26 cellular contexts compared by ENCODE assay signal in genomic region chr21:33978585-33978984, GRCh38.
A peak's percentile ranks its signal among the peaks of the same experiment; 100 is the strongest.
DNase-seq lines count a peak whose midpoint lies in the region; ATAC-seq, FAIRE-seq and TF ChIP-seq lines count a peak whose summit lies in the region.
"Had no signal": no experiment of that assay in that cellular context is flagged by ENCODE, and none has a peak within 500 bp of the region (broad histone marks: within the 10 kb centered on the region; RNA-seq: fewer than 3 reads in every experiment).

No MANE protein-coding gene starts in this region.

- no peak overlapping the region for H3K4me3 Mint-ChIP-seq in activated T-helper 2 cell treated with anti-CD3 and anti-CD28 coated beads, Interferon-gamma antibody, Interleukin-2, Interleukin-4, amounts not matched to agents 10 μg/mL and 5 μg/mL and 100 μg/mL, durations not matched to agents 14 hours and 24 hours and 36 hours (ENCODE audit: low read depth)
- peak overlapping the region; percentile 7 for H3K4me3 Mint-ChIP-seq in natural killer cell treated with Interleukin-12 subunit alpha and Interleukin-12 subunit beta and Interleukin-15 and Interleukin-18, amount 100 ng/mL, for 72 hours
- H3K4me3 Mint-ChIP-seq: activated T-cell treated with anti-CD3 and anti-CD28 coated beads, Interleukin-2, amount 50 U/mL, for 4 hours; H9; stimulated activated memory B cell treated with anti-CD40 and anti-IgM and Interleukin-4, amounts not matched to agents 10 μg/mL and 1 μg/mL and 100 μg/mL, for 72 hours; type B pancreatic cell; WTC11 had no signal

- TF ChIP-seq POLR2A in GM12891 (IDR thresholded peaks at IDR 0.05; ENCODE audit: low read depth, low read length), result no peak

- no peak for ATAC-seq in activated naive CD4-positive, alpha-beta T cell treated with anti-CD3 and anti-CD28 coated beads, Interleukin-2, amount 50 U/mL, for 72 hours
- no peak for ATAC-seq in natural killer cell treated with Interleukin-12 subunit alpha and Interleukin-12 subunit beta and Interleukin-15 and Interleukin-18, amount 100 ng/mL, for 72 hours
- ATAC-seq in GM21786 (IDR thresholded peaks at IDR 0.05; ENCODE audit: unreplicated experiment), result no peak
- no peak for ATAC-seq in GM21367 (IDR thresholded peaks at IDR 0.05; ENCODE audit: unreplicated experiment)
- ATAC-seq: activated T-cell treated with anti-CD3 and anti-CD28 coated beads, Interleukin-2, amount 50 U/mL, for 4 hours; lower lobe of right lung; stimulated activated memory B cell treated with anti-CD40 and anti-IgM and Interleukin-4, amounts not matched to agents 10 μg/mL and 1 μg/mL and 100 μg/mL, for 72 hours; WTC11 had no signal

- no peaks in the 10 kb centered on the region for H3K27me3 Mint-ChIP-seq in activated T-helper 2 cell treated with anti-CD3 and anti-CD28 coated beads, Interferon-gamma antibody, Interleukin-2, Interleukin-4, amounts not matched to agents 10 μg/mL and 5 μg/mL and 100 μg/mL, durations not matched to agents 14 hours and 24 hours and 36 hours (ENCODE audit: low read depth)
- H3K27me3 Mint-ChIP-seq in natural killer cell treated with Interleukin-12 subunit alpha and Interleukin-12 subunit beta and Interleukin-15 and Interleukin-18, amount 100 ng/mL, for 72 hours, result no peaks in the 10 kb centered on the region
- H3K27me3 Mint-ChIP-seq: stimulated activated memory B cell treated with anti-CD40 and anti-IgM and Interleukin-4, amounts not matched to agents 10 μg/mL and 1 μg/mL and 100 μg/mL, for 72 hours; type B pancreatic cell had no signal

- peaks cover 5 to 21% of the 10 kb centered on the region in 2 donors for H3K36me3 Mint-ChIP-seq in activated naive CD4-positive, alpha-beta T cell treated with anti-CD3 and anti-CD28 coated beads, Interleukin-2, amount 50 U/mL, for 72 hours
- peaks cover 8% of the 10 kb centered on the region for H3K36me3 Mint-ChIP-seq in activated T-helper 2 cell treated with anti-CD3 and anti-CD28 coated beads, Interferon-gamma antibody, Interleukin-2, Interleukin-4, amounts not matched to agents 10 μg/mL and 5 μg/mL and 100 μg/mL, durations not matched to agents 14 hours and 24 hours and 36 hours (ENCODE audit: low read depth)
- peaks cover 11% of the 10 kb centered on the region for H3K36me3 Mint-ChIP-seq in natural killer cell treated with Interleukin-12 subunit alpha and Interleukin-12 subunit beta and Interleukin-15 and Interleukin-18, amount 100 ng/mL, for 72 hours
- H3K36me3 Mint-ChIP-seq: stimulated activated memory B cell treated with anti-CD40 and anti-IgM and Interleukin-4, amounts not matched to agents 10 μg/mL and 1 μg/mL and 100 μg/mL, for 72 hours; type B pancreatic cell; WTC11 had no signal

- DNase-seq in activated naive CD4-positive, alpha-beta T cell treated with anti-CD3 and anti-CD28 coated beads, Interleukin-2, amount 50 U/mL, for 72 hours (ENCODE audit: low spot score in 2 of 2), result no peak
- DNase-seq in activated naive CD4-positive, alpha-beta T cell treated with Interleukin-2 at 50 U/mL for 16 hours, result no peak
- no peak for DNase-seq in GM12891 (ENCODE audit: insufficient read length, low spot score)
- DNase-seq in activated T-helper 2 cell treated with anti-CD3 and anti-CD28 coated beads, Interferon-gamma antibody, Interleukin-2, Interleukin-4, amounts not matched to agents 10 μg/mL and 5 μg/mL and 100 μg/mL, durations not matched to agents 14 hours and 24 hours and 36 hours (ENCODE audit: low spot score), result no peak
- DNase-seq in natural killer cell treated with Interleukin-12 subunit alpha and Interleukin-12 subunit beta and Interleukin-15 and Interleukin-18, amount 100 ng/mL, for 72 hours (ENCODE audit: low spot score), result no peak
- DNase-seq: activated naive CD4-positive, alpha-beta T cell; activated T-cell treated with anti-CD3 and anti-CD28 coated beads, Interleukin-2, amount 50 U/mL, for 4 hours; anterior cingulate cortex; DMS79 treated with DMSO at 0.1 percent for 48 hours; H9; KG1; kidney glomerular epithelial cell; lower lobe of right lung; MG63; NCI-H1105; NCI-H187 treated with DMSO at 0.1 percent for 48 hours; NCI-H2171 treated with DMSO at 0.1 percent for 48 hours; NCI-H510A treated with DMSO at 0.1 percent for 48 hours; ovary had no signal

- H3K4me1 Mint-ChIP-seq in activated T-helper 2 cell treated with anti-CD3 and anti-CD28 coated beads, Interferon-gamma antibody, Interleukin-2, Interleukin-4, amounts not matched to agents 10 μg/mL and 5 μg/mL and 100 μg/mL, durations not matched to agents 14 hours and 24 hours and 36 hours (ENCODE audit: low read depth), result peaks cover 63% of the 10 kb centered on the region
- H3K4me1 Mint-ChIP-seq in natural killer cell treated with Interleukin-12 subunit alpha and Interleukin-12 subunit beta and Interleukin-15 and Interleukin-18, amount 100 ng/mL, for 72 hours (ENCODE audit: low read depth in 2 of 2), result peaks cover 73 to 78% of the 10 kb centered on the region in 2 donors

- peak; percentile 9 for FAIRE-seq in GM12891 (lab: Jason Lieb, UNC)
- FAIRE-seq: endothelial cell of umbilical vein, frontal cortex had no signal

- peaks cover 5 to 15% of the 10 kb centered on the region in 2 donors for H3K9me3 Mint-ChIP-seq in activated naive CD4-positive, alpha-beta T cell treated with anti-CD3 and anti-CD28 coated beads, Interleukin-2, amount 50 U/mL, for 72 hours
- H3K9me3 Mint-ChIP-seq in activated T-helper 2 cell treated with anti-CD3 and anti-CD28 coated beads, Interferon-gamma antibody, Interleukin-2, Interleukin-4, amounts not matched to agents 10 μg/mL and 5 μg/mL and 100 μg/mL, durations not matched to agents 14 hours and 24 hours and 36 hours, result no peaks in the 10 kb centered on the region
- H3K9me3 Mint-ChIP-seq in natural killer cell treated with Interleukin-12 subunit alpha and Interleukin-12 subunit beta and Interleukin-15 and Interleukin-18, amount 100 ng/mL, for 72 hours, result peaks cover 5% of the 10 kb centered on the region
- H3K9me3 Mint-ChIP-seq: activated T-cell treated with anti-CD3 and anti-CD28 coated beads, Interleukin-2, amount 50 U/mL, for 4 hours; stimulated activated memory B cell treated with anti-CD40 and anti-IgM and Interleukin-4, amounts not matched to agents 10 μg/mL and 1 μg/mL and 100 μg/mL, for 72 hours had no signal

- peak overlapping the region; percentile 19 to 99 for H3K27ac Mint-ChIP-seq in activated naive CD4-positive, alpha-beta T cell treated with anti-CD3 and anti-CD28 coated beads, Interleukin-2, amount 50 U/mL, for 72 hours
- H3K27ac Mint-ChIP-seq in activated T-helper 2 cell treated with anti-CD3 and anti-CD28 coated beads, Interferon-gamma antibody, Interleukin-2, Interleukin-4, amounts not matched to agents 10 μg/mL and 5 μg/mL and 100 μg/mL, durations not matched to agents 14 hours and 24 hours and 36 hours, result peak overlapping the region; percentile 30
- peak overlapping the region; percentile 98 to 99 for H3K27ac Mint-ChIP-seq in natural killer cell treated with Interleukin-12 subunit alpha and Interleukin-12 subunit beta and Interleukin-15 and Interleukin-18, amount 100 ng/mL, for 72 hours
- H3K27ac Mint-ChIP-seq: type B pancreatic cell, WTC11 had no signal

- intact Hi-C loops in activated T-helper 2 cell treated with anti-CD3 and anti-CD28 coated beads, Interferon-gamma antibody, Interleukin-2, Interleukin-4, amounts not matched to agents 10 μg/mL and 5 μg/mL and 100 μg/mL, durations not matched to agents 14 hours and 24 hours and 36 hours (cut with micrococcal nuclease), result no loop called here

TF ChIP-seq in GM12891, 5 proteins besides CTCF, POLR2A, EP300 and RAD21:
- TF ChIP-seq PAX5 (IDR thresholded peaks at IDR 0.05; ENCODE audit: insufficient read depth, low read length, severe bottlenecking) (no peak), SPI1 (IDR thresholded peaks at IDR 0.05; ENCODE audit: low read depth, low read length) (no peak), POU2F2 (IDR thresholded peaks at IDR 0.05; ENCODE audit: low read depth, low read length) (no peak), POLR2AphosphoS5 (IDR thresholded peaks at IDR 0.05; ENCODE audit: low read depth, low read length) (no peak), TAF1 (IDR thresholded peaks at IDR 0.05; ENCODE audit: low read depth, low read length) (no peak)

Comparison
In these comparisons a context has a peak if more than half of its experiments do, and no peak if none do; other contexts are left out.
1. H3K27ac Mint-ChIP-seq: peak in every context shown above with its lines; median percentile 98 in natural killer cell treated with Interleukin-12 subunit alpha and Interleukin-12 subunit beta and Interleukin-15 and Interleukin-18, amount 100 ng/mL, for 72 hours; 59 in activated naive CD4-positive, alpha-beta T cell treated with anti-CD3 and anti-CD28 coated beads, Interleukin-2, amount 50 U/mL, for 72 hours; 30 in activated T-helper 2 cell treated with anti-CD3 and anti-CD28 coated beads, Interferon-gamma antibody, Interleukin-2, Interleukin-4, amounts not matched to agents 10 μg/mL and 5 μg/mL and 100 μg/mL, durations not matched to agents 14 hours and 24 hours and 36 hours.